Comparison of ENCODE assay signal across 20 cellular contexts in genomic region chr11:122139595-122139866, GRCh38. TPM values are rescaled to one million over a fixed set of nuclear protein-coding genes. Genes with fewer than 3 reads are reported as not detected.
A peak's percentile ranks its signal among the peaks of the same experiment; 100 is the strongest.
DNase-seq lines count a peak whose midpoint lies in the region; ATAC-seq and TF ChIP-seq lines count a peak whose summit lies in the region.
"Had no signal": no experiment of that assay in that cellular context is flagged by ENCODE, and none has a peak within 500 bp of the region (broad histone marks: within the 10 kb centered on the region; RNA-seq: fewer than 3 reads in every experiment).

No MANE protein-coding gene starts in this region.

- DNase-seq in M059J (ENCODE audit: low read depth): peak; percentile 63
- no peak for DNase-seq in ascending aorta (ENCODE audit: low spot score in 2 of 2)
- DNase-seq in mesenchymal stem cell: no peak
- no peak for DNase-seq in prostate gland (ENCODE audit: low spot score)
- no peak for DNase-seq in activated CD4-positive, alpha-beta T cell treated with anti-CD3 and anti-CD28 coated beads for 36 hours
- DNase-seq: activated CD4-positive, alpha-beta T cell treated with anti-CD3 and anti-CD28 coated beads, Interleukin-2, amount 50 U/mL, for 48 hours; activated naive CD4-positive, alpha-beta T cell treated with anti-CD3 and anti-CD28 coated beads, Interleukin-2, amount 10 ng/mL, durations not matched to agents 7 days and 5 days; CD8-positive, alpha-beta T cell; cortex of kidney; naive B cell; NCI-H82; posterior cingulate gyrus; Right ventricle myocardium superior; stimulated activated CD4-positive, alpha-beta T cell treated with anti-CD3 and anti-CD28 coated beads, Interleukin-4, amount 100 ng/mL, for 1 hour; T-helper 1 cell had no signal

- CTCF ChIA-PET in activated CD4-positive, alpha-beta T cell treated with anti-CD3 and anti-CD28 coated beads for 36 hours (lab: Charles Lee): no interaction called here

- H4K91ac ChIP-seq in mesenchymal stem cell (ENCODE audit: low read length): no peak overlapping the region

- H2BK120ac ChIP-seq in mesenchymal stem cell (ENCODE audit: low read depth, low read length): no peak overlapping the region

- H3K79me2 ChIP-seq in ACC112 (ENCODE audit: control insufficient read depth, insufficient read depth, low read length, unreplicated experiment): peaks cover 75% of the 10 kb centered on the region

- TF ChIP-seq CTCF in ascending aorta (IDR thresholded peaks at IDR 0.05) (no peak), prostate gland (IDR thresholded peaks at IDR 0.05) (no peak)

- no peak overlapping the region for H3K9ac ChIP-seq in mesenchymal stem cell (ENCODE audit: low read length)

- no peak overlapping the region for H3K4me2 ChIP-seq in mesenchymal stem cell (ENCODE audit: low read length, poor library complexity, severe bottlenecking)

- no peaks in the 10 kb centered on the region for H3K79me1 ChIP-seq in mesenchymal stem cell (replicated peaks; ENCODE audit: low read length, poor library complexity, severe bottlenecking)

- H2AFZ ChIP-seq in ACC112 (ENCODE audit: low read length, unreplicated experiment) (no peak overlapping the region), mesenchymal stem cell (ENCODE audit: low read depth, low read length) (no peak overlapping the region)

- no peak overlapping the region for H3K18ac ChIP-seq in mesenchymal stem cell (ENCODE audit: low read depth in 1 of 2, low read length in 2 of 2)

- H3K27ac Mint-ChIP-seq in activated CD4-positive, alpha-beta T cell treated with anti-CD3 and anti-CD28 coated beads for 36 hours: no peak overlapping the region
- H3K27ac Mint-ChIP-seq: activated naive CD4-positive, alpha-beta T cell treated with anti-CD3 and anti-CD28 coated beads, Interleukin-2, amount 10 ng/mL, durations not matched to agents 7 days and 5 days; CD8-positive, alpha-beta T cell; naive B cell had no signal

- no peak overlapping the region for H2BK12ac ChIP-seq in mesenchymal stem cell (ENCODE audit: low read length in 2 of 2)

- H3K4me1 ChIP-seq in ACC112 (ENCODE audit: control insufficient read depth, insufficient read depth, low read length, unreplicated experiment) (peaks cover 91% of the 10 kb centered on the region), ascending aorta (peaks cover 6 to 35% of the 10 kb centered on the region in 2 donors), mesenchymal stem cell (ENCODE audit: control insufficient read depth, insufficient read depth, low read depth, low read length) (peaks cover 4% of the 10 kb centered on the region), prostate gland (replicated peaks) (peaks cover 6% of the 10 kb centered on the region)

- H3K4me3 Mint-ChIP-seq in activated CD4-positive, alpha-beta T cell treated with anti-CD3 and anti-CD28 coated beads for 36 hours: no peak overlapping the region
- H3K4me3 Mint-ChIP-seq: activated naive CD4-positive, alpha-beta T cell treated with anti-CD3 and anti-CD28 coated beads, Interleukin-2, amount 10 ng/mL, durations not matched to agents 7 days and 5 days; CD8-positive, alpha-beta T cell; naive B cell had no signal

- H3K27me3 Mint-ChIP-seq in activated CD4-positive, alpha-beta T cell treated with anti-CD3 and anti-CD28 coated beads for 36 hours: peaks cover 3% of the 10 kb centered on the region
- H3K27me3 Mint-ChIP-seq: activated naive CD4-positive, alpha-beta T cell treated with anti-CD3 and anti-CD28 coated beads, Interleukin-2, amount 10 ng/mL, durations not matched to agents 7 days and 5 days had no signal

- no peak for ATAC-seq in GM19397 (IDR thresholded peaks at IDR 0.05; ENCODE audit: unreplicated experiment)
- ATAC-seq in activated CD4-positive, alpha-beta T cell treated with anti-CD3 and anti-CD28 coated beads for 36 hours: no peak
- ATAC-seq in GM19395 (IDR thresholded peaks at IDR 0.05; ENCODE audit: unreplicated experiment): no peak
- ATAC-seq: CD8-positive, alpha-beta T cell; gastroesophageal sphincter had no signal

- H3K36me3 ChIP-seq in ACC112 (ENCODE audit: insufficient read depth, low read length) (peaks cover 45% of the 10 kb centered on the region), ascending aorta (no peaks in the 10 kb centered on the region), mesenchymal stem cell (ENCODE audit: control insufficient read depth in 1 of 2, insufficient read depth in 2 of 2, low read depth in 1 of 2, low read length in 2 of 2) (peaks cover 2 to 54% of the 10 kb centered on the region in 2 experiments), prostate gland (no peaks in the 10 kb centered on the region)
- H3K36me3 ChIP-seq: gastroesophageal sphincter had no signal

- no peak overlapping the region for H3K4ac ChIP-seq in mesenchymal stem cell (ENCODE audit: low read depth in 1 of 2, low read length in 2 of 2)

- no CpG with 5 or more reads among the region's 1 CpG for WGBS in mesenchymal stem cell
- WGBS in prostate gland: 7% methylated on average over 1 of the region's 1 CpG

- H3K27ac ChIP-seq in ACC112 (ENCODE audit: low read depth, low read length) (peak overlapping the region; percentile 97), ascending aorta (peak overlapping the region; percentile 60 to 76), mesenchymal stem cell (ENCODE audit: low read length, poor library complexity, severe bottlenecking) (peak overlapping the region; percentile 44), prostate gland (no peak overlapping the region)

- no peak overlapping the region for H2BK15ac ChIP-seq in mesenchymal stem cell (ENCODE audit: low read depth, poor library complexity, severe bottlenecking)

- H4K8ac ChIP-seq in mesenchymal stem cell (ENCODE audit: low read length): no peak overlapping the region

- H3K4me3 ChIP-seq in ACC112 (ENCODE audit: low read depth, low read length) (peak overlapping the region; percentile 13; the same call in 1 of the 2 replicates), ascending aorta (no peak overlapping the region), mesenchymal stem cell (ENCODE audit: insufficient read depth in 1 of 2, low read depth in 1 of 2, low read length in 2 of 2) (peak overlapping the region in 1 of 2 experiments; percentile 31), prostate gland (no peak overlapping the region)
- H3K4me3 ChIP-seq: gastroesophageal sphincter, skin epidermis had no signal

- no peak overlapping the region for H2AK5ac ChIP-seq in mesenchymal stem cell (ENCODE audit: low read length, severe bottlenecking)

- intact Hi-C loops in ascending aorta (cut with DNase I) (no loop called here), prostate gland (cut with DNase I) (no loop called here)
- intact Hi-C loops in activated CD4-positive, alpha-beta T cell treated with anti-CD3 and anti-CD28 coated beads for 36 hours (cut with DNase I, micrococcal nuclease): no loop called here

- no peaks in the 10 kb centered on the region for H3K9me3 ChIP-seq in ascending aorta
- H3K9me3 ChIP-seq in mesenchymal stem cell (ENCODE audit: control insufficient read depth, low read length): no peaks in the 10 kb centered on the region
- no peaks in the 10 kb centered on the region for H3K9me3 ChIP-seq in prostate gland
- H3K9me3 ChIP-seq: gastroesophageal sphincter had no signal

- no peaks in the 10 kb centered on the region for H3K9me3 Mint-ChIP-seq in activated CD4-positive, alpha-beta T cell treated with anti-CD3 and anti-CD28 coated beads for 36 hours (ENCODE audit: low read depth)
- H3K9me3 Mint-ChIP-seq: activated naive CD4-positive, alpha-beta T cell treated with anti-CD3 and anti-CD28 coated beads, Interleukin-2, amount 10 ng/mL, durations not matched to agents 7 days and 5 days; CD8-positive, alpha-beta T cell; naive B cell had no signal

- H3K36me3 Mint-ChIP-seq in activated CD4-positive, alpha-beta T cell treated with anti-CD3 and anti-CD28 coated beads for 36 hours (ENCODE audit: low read depth): no peaks in the 10 kb centered on the region
- H3K36me3 Mint-ChIP-seq: activated naive CD4-positive, alpha-beta T cell treated with anti-CD3 and anti-CD28 coated beads, Interleukin-2, amount 10 ng/mL, durations not matched to agents 7 days and 5 days; CD8-positive, alpha-beta T cell; naive B cell had no signal

- H3K27me3 ChIP-seq in ACC112 (ENCODE audit: insufficient read depth, low read length) (no peaks in the 10 kb centered on the region), ascending aorta (no peaks in the 10 kb centered on the region), mesenchymal stem cell (ENCODE audit: control insufficient read depth in 1 of 2, insufficient read depth in 1 of 2, low read length in 2 of 2) (no peaks in the 10 kb centered on the region), prostate gland (replicated peaks; ENCODE audit: insufficient read depth) (no peaks in the 10 kb centered on the region)
- H3K27me3 ChIP-seq: gastroesophageal sphincter had no signal

- no peak overlapping the region for H2BK5ac ChIP-seq in mesenchymal stem cell (ENCODE audit: low read depth, low read length, poor library complexity, severe bottlenecking)

- no peak for TF ChIP-seq POLR2A in prostate gland (IDR thresholded peaks at IDR 0.05)

- H3K14ac ChIP-seq in mesenchymal stem cell (ENCODE audit: low read length in 2 of 2): no peak overlapping the region

- no peak overlapping the region for H3K23ac ChIP-seq in mesenchymal stem cell (ENCODE audit: low read length in 2 of 2)

- POLR2A ChIA-PET in activated CD4-positive, alpha-beta T cell treated with anti-CD3 and anti-CD28 coated beads for 36 hours (lab: Charles Lee): no interaction called here

- H3K4me1 Mint-ChIP-seq in activated CD4-positive, alpha-beta T cell treated with anti-CD3 and anti-CD28 coated beads for 36 hours: no peaks in the 10 kb centered on the region
- H3K4me1 Mint-ChIP-seq: activated naive CD4-positive, alpha-beta T cell treated with anti-CD3 and anti-CD28 coated beads, Interleukin-2, amount 10 ng/mL, durations not matched to agents 7 days and 5 days; naive B cell had no signal

RNA-seq across cellular contexts. Expression of gene BLID, which starts 23.5 kb away (rescaled TPM):
- 0.39 and 0.74 TPM in 2 replicates for total RNA-seq in M059J (2014; rRNA removed; shearing (Covaris generic))
- total RNA-seq in ascending aorta (not detected), prostate gland (1 to 10 TPM in 1 of 2 donors, not detected in 1; 3.3 TPM)
- polyA plus RNA-seq in mesenchymal stem cell (2013, experiment 1 of 2): not detected
- not detected for polyA plus RNA-seq in mesenchymal stem cell (2013, experiment 2 of 2)
- not detected for total RNA-seq in activated CD4-positive, alpha-beta T cell treated with anti-CD3 and anti-CD28 coated beads for 36 hours
- total RNA-seq: CD8-positive, alpha-beta T cell had no signal

Comparison
In these comparisons a context has a peak if more than half of its experiments do, and no peak if none do; other contexts are left out.
1. H3K27ac ChIP-seq: peak in ACC112 (single experiment), ascending aorta (2 of 2) and mesenchymal stem cell (single experiment); none in prostate gland (0 of 2).